10 cellular contexts compared by ENCODE assay signal in genomic region chr16:23905027-23905426, GRCh38.
DNase-seq lines count a peak whose midpoint lies in the region; ATAC-seq and TF ChIP-seq lines count a peak whose summit lies in the region.
"Had no signal": no experiment of that assay in that cellular context is flagged by ENCODE, and none has a peak within 500 bp of the region (broad histone marks: within the 10 kb centered on the region; RNA-seq: fewer than 3 reads in every experiment).

No MANE protein-coding gene starts in this region.

- no peak overlapping the region for H3K4me2 ChIP-seq in PC-9

- H3K36me3 ChIP-seq in PC-9 (ENCODE audit: low read depth), result no peaks in the 10 kb centered on the region

- in situ Hi-C loops in ACHN (cut with HindIII; ENCODE audit: low pct_ligation_motif_present, low pct_unique_long_range_greater_than_20kb, low sequenced_read_pairs), result no loop called here

- no peaks in the 10 kb centered on the region for H3K4me1 ChIP-seq in PC-9 (replicated peaks; ENCODE audit: insufficient read depth)

- intact Hi-C loops in PC-9 (cut with micrococcal nuclease; ENCODE audit: unreplicated experiment), result no loop called here

- no peaks in the 10 kb centered on the region for H3F3A ChIP-seq in PC-9 (ENCODE audit: insufficient read depth, low read depth)

- DNase-seq in ACHN, result peak; percentile 79
- DNase-seq in PC-9, result peak; percentile 8 to 74
- peak; percentile 55 for DNase-seq in epithelial cell of prostate (ENCODE audit: low read depth, low spot score)
- peak; percentile 28 for DNase-seq in mucosa of gallbladder (ENCODE audit: low spot score)
- no peak for DNase-seq in NCI-H2171 treated with DMSO at 0.1 percent for 48 hours (lab: John Stamatoyannopoulos, UW)
- DNase-seq in nucleus accumbens (lab: John Stamatoyannopoulos, UW), result no peak
- DNase-seq: activated T-cell treated with anti-CD3 and anti-CD28 coated beads for 4 hours; CD4-positive, CD25-positive, alpha-beta regulatory T cell had no signal

- CTCF ChIA-PET in PC-9 (lab: Charles Lee), result no interaction called here

- no peaks in the 10 kb centered on the region for H3K9me2 ChIP-seq in PC-9 (ENCODE audit: insufficient read depth)

- H2AFZ ChIP-seq in PC-9, result no peak overlapping the region

- no peaks in the 10 kb centered on the region for H4K20me1 ChIP-seq in PC-9 (ENCODE audit: insufficient read depth)

- POLR2A ChIA-PET in PC-9 (lab: Charles Lee; ENCODE audit: unreplicated experiment), result no interaction called here

- H3K79me2 ChIP-seq in PC-9 (ENCODE audit: low read depth), result no peaks in the 10 kb centered on the region

- no peak for TF ChIP-seq CTCF in PC-9 (conservative IDR thresholded peaks at IDR 0.05)

- H3K4me3 ChIP-seq in PC-9, result no peak overlapping the region

- ATAC-seq in GM19395 (IDR thresholded peaks at IDR 0.05; ENCODE audit: unreplicated experiment), result no peak
- ATAC-seq in GM19455 (IDR thresholded peaks at IDR 0.05; ENCODE audit: unreplicated experiment), result no peak

- BruUV-seq in PC-9 (replicated peaks; lab: Mats Ljungman, UMichigan), result no TSS peak

- H3K27ac ChIP-seq in PC-9 (no peak overlapping the region), epithelial cell of prostate (no peak overlapping the region)

- peaks cover 33% of the 10 kb centered on the region; the same call in 1 of the 2 replicates for H3K27me3 ChIP-seq in PC-9 (ENCODE audit: insufficient read depth, low read depth)

- no peaks in the 10 kb centered on the region for H3K9me3 ChIP-seq in PC-9 (ENCODE audit: insufficient read depth, low read depth)

Comparison
In these comparisons a context has a peak if more than half of its experiments do, and no peak if none do; other contexts are left out.
1. DNase-seq: peak in ACHN (single experiment), PC-9 (2 of 2), epithelial cell of prostate (single experiment) and mucosa of gallbladder (single experiment); none in NCI-H2171 treated with DMSO at 0.1 percent for 48 hours (single experiment) and nucleus accumbens (0 of 56).